ENCODE assay signal across 8 cellular contexts in genomic region chr22:37198290-37199102, GRCh38. TPM values are rescaled to one million over a fixed set of nuclear protein-coding genes. Genes with fewer than 3 reads are reported as not detected.
DNase-seq lines count a peak whose midpoint lies in the region; ATAC-seq and TF ChIP-seq lines count a peak whose summit lies in the region.

No MANE protein-coding gene starts in this region.

- H3K4me1 Mint-ChIP-seq in activated T-cell treated with anti-CD3 and anti-CD28 coated beads, Interleukin-2, amount 50 U/mL, for 24 hours (ENCODE audit: low read depth) = peaks cover 71% of the 10 kb centered on the region

- peak; percentile 31 for ATAC-seq in HG03097 (IDR thresholded peaks at IDR 0.05; ENCODE audit: low FRiP score, unreplicated experiment)
- ATAC-seq in GM21367 (IDR thresholded peaks at IDR 0.05; ENCODE audit: unreplicated experiment) = no peak

- H3K4me3 Mint-ChIP-seq in activated T-cell treated with anti-CD3 and anti-CD28 coated beads, Interleukin-2, amount 50 U/mL, for 24 hours = peak overlapping the region; percentile 85

- DNase-seq in GDM1 (lab: John Stamatoyannopoulos, UW) = peak; percentile 67
- peak; percentile 52 for DNase-seq in OCI-M2 (lab: John Stamatoyannopoulos, UW; ENCODE audit: unreplicated experiment)
- peak; percentile 98 for DNase-seq in activated T-cell treated with anti-CD3 and anti-CD28 coated beads, Interleukin-2, amount 50 U/mL, for 24 hours
- DNase-seq in erythroblast (lab: John Stamatoyannopoulos, UW) = peak; percentile 80 to 87
- peak; percentile 88 for DNase-seq in mucosa of gallbladder (ENCODE audit: low spot score)
- peak; percentile 87 to 89 for DNase-seq in stimulated activated CD8-positive, alpha-beta memory T cell treated with anti-CD3 and anti-CD28 coated beads, Interleukin-4, amount 100 ng/mL, for 1 hour (ENCODE audit: low read depth in 2 of 2, low spot score in 1 of 2)

- no peaks in the 10 kb centered on the region for H3K9me3 Mint-ChIP-seq in activated T-cell treated with anti-CD3 and anti-CD28 coated beads, Interleukin-2, amount 50 U/mL, for 24 hours

- no peaks in the 10 kb centered on the region for H3K27me3 Mint-ChIP-seq in activated T-cell treated with anti-CD3 and anti-CD28 coated beads, Interleukin-2, amount 50 U/mL, for 24 hours

- TF ChIP-seq POLR2A in erythroblast (IDR thresholded peaks at IDR 0.05; ENCODE audit: low read length) = no peak

- no peaks in the 10 kb centered on the region for H3K36me3 Mint-ChIP-seq in activated T-cell treated with anti-CD3 and anti-CD28 coated beads, Interleukin-2, amount 50 U/mL, for 24 hours (ENCODE audit: low read depth)

- H3K27ac Mint-ChIP-seq in activated T-cell treated with anti-CD3 and anti-CD28 coated beads, Interleukin-2, amount 50 U/mL, for 24 hours = peak overlapping the region; percentile 97

RNA-seq across cellular contexts. Expression of gene C1QTNF6, which starts 10.4 kb away (rescaled TPM):
- total RNA-seq in mucosa of gallbladder = 7.2 TPM

RNA-seq across cellular contexts. Expression of gene SSTR3, which starts 13.8 kb away (rescaled TPM):
- 0.06 TPM for total RNA-seq in mucosa of gallbladder

RNA-seq across cellular contexts. Expression of gene RAC2, which starts 45.6 kb away (rescaled TPM):
- 46.4 TPM for total RNA-seq in mucosa of gallbladder

RNA-seq across cellular contexts. Expression of gene IL2RB, which starts 48.8 kb away (rescaled TPM):
- 6.0 TPM for total RNA-seq in mucosa of gallbladder
